9 cellular contexts compared by ENCODE assay signal in the genomic region with DNA sequence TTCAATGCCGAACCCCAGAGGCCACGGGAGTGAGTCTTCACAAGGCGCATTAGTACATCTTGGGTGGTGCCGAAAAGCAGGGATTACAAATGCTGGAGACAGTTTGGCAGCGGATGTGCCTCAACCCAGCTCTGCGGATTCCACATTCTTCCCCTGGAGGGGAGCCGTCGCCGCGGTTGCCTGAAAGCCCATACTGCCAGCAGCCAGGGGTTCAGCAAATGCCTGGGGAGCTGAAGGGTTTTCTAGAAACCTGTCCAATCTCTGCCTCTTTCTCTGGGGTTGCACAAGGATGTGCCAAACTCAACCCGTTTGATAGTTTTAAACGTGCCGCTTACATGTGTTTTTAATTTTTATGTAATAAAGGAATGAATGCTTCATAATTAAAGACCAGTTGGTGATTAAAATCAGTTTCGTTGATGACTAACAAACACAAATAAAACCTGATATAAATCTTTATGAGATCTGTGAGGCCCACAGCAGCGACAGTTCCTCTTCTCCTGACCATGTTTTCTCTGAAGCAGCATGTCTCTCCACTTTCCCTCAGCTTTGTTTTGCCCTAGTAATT.
DNase-seq lines count a peak whose midpoint lies in the region; ATAC-seq, FAIRE-seq and TF ChIP-seq lines count a peak whose summit lies in the region.
"Had no signal": no experiment of that assay in that cellular context is flagged by ENCODE, and none has a peak within 500 bp of the region (broad histone marks: within the 10 kb centered on the region; RNA-seq: fewer than 3 reads in every experiment).

No MANE protein-coding gene starts in this region.

- no peaks in the 10 kb centered on the region for H3F3A ChIP-seq in PC-9 (ENCODE audit: insufficient read depth, low read depth)

- H3K4me1 ChIP-seq in gastrocnemius medialis = no peaks in the 10 kb centered on the region
- H3K4me1 ChIP-seq in PC-9 (replicated peaks; ENCODE audit: insufficient read depth) = no peaks in the 10 kb centered on the region

- H2AFZ ChIP-seq in PC-9 = no peak overlapping the region

- no peak overlapping the region for H3K4me2 ChIP-seq in PC-9

- H3K9me2 ChIP-seq in PC-9 (ENCODE audit: insufficient read depth) = no peaks in the 10 kb centered on the region

- BruUV-seq in PC-9 (replicated peaks; lab: Mats Ljungman, UMichigan) = no TSS peak

- H3K9me3 ChIP-seq in gastrocnemius medialis = no peaks in the 10 kb centered on the region
- 0 out of 2 replicates have a peak, but pooled peaks cover 9% of the 10 kb centered on the region for H3K9me3 ChIP-seq in PC-9 (ENCODE audit: insufficient read depth, low read depth)

- H3K36me3 ChIP-seq in gastrocnemius medialis = no peaks in the 10 kb centered on the region
- H3K36me3 ChIP-seq in PC-9 (ENCODE audit: low read depth) = no peaks in the 10 kb centered on the region

- ATAC-seq in left ventricle myocardium superior (peak; percentile 88), gastrocnemius medialis (peak; percentile 44 to 45), HG03460 (IDR thresholded peaks at IDR 0.05; ENCODE audit: unreplicated experiment) (no peak)

- DNase-seq in H54 (ENCODE audit: insufficient read length, low spot score) (peak; percentile 81), left ventricle myocardium superior (peak; percentile 61), gastrocnemius medialis (peak in 1 of 2 donors; percentile 16), PC-9 (no peak)
- no peak for DNase-seq in stimulated activated CD4-positive, alpha-beta T cell treated with anti-CD3 and anti-CD28 coated beads, Interleukin-4, amount 100 ng/mL, for 4 hours
- DNase-seq in activated CD4-positive, CD25-positive, alpha-beta regulatory T cell treated with anti-CD3 and anti-CD28 coated beads, Interleukin-2, amount 50 U/mL, for 72 hours = no peak

- H3K4me3 ChIP-seq in WI38 (ENCODE audit: low read depth, low read length) = 0 out of 2 replicates have a peak overlapping the region, but pooled peaks have one; percentile 16
- peak overlapping the region in 2 of 4 donors; percentile 17 to 41 for H3K4me3 ChIP-seq in gastrocnemius medialis
- H3K4me3 ChIP-seq in PC-9 = no peak overlapping the region

- FAIRE-seq in H54 (lab: Jason Lieb, UNC) = peak; percentile 92
- FAIRE-seq: colon had no signal

- POLR2A ChIA-PET in PC-9 (lab: Charles Lee; ENCODE audit: unreplicated experiment) = no interaction called here

- no peaks in the 10 kb centered on the region for H3K79me2 ChIP-seq in PC-9 (ENCODE audit: low read depth)

- H3K27me3 ChIP-seq in gastrocnemius medialis (no peaks in the 10 kb centered on the region), PC-9 (ENCODE audit: insufficient read depth, low read depth) (no peaks in the 10 kb centered on the region)

- H4K20me1 ChIP-seq in PC-9 (ENCODE audit: insufficient read depth) = no peaks in the 10 kb centered on the region

- TF ChIP-seq POLR2A in H54 (IDR thresholded peaks at IDR 0.05; ENCODE audit: low read depth, low read length) (no peak), gastrocnemius medialis (IDR thresholded peaks at IDR 0.05) (no peak)

- TF ChIP-seq CTCF in WI38 (IDR thresholded peaks at IDR 0.05; ENCODE audit: low read depth, low read length) (no peak), gastrocnemius medialis (IDR thresholded peaks at IDR 0.05 in 4 of 5, conservative IDR thresholded peaks at IDR 0.05 in 1 of 5) (no peak), PC-9 (conservative IDR thresholded peaks at IDR 0.05) (no peak)

- intact Hi-C loops in left ventricle myocardium superior (cut with micrococcal nuclease) = no loop called here
- intact Hi-C loops in gastrocnemius medialis (cut with DNase I; ENCODE audit: low total_unique reads) = no loop called here
- intact Hi-C loops in PC-9 (cut with micrococcal nuclease; ENCODE audit: unreplicated experiment) = no loop called here

- H3K27ac ChIP-seq in gastrocnemius medialis (no peak overlapping the region), PC-9 (no peak overlapping the region)

- CTCF ChIA-PET in PC-9 (lab: Charles Lee) = no interaction called here

- in situ Hi-C loops in gastrocnemius medialis (cut with MboI; ENCODE audit: low sequenced_read_pairs in 4 of 4) = no loop called here

Comparison
In these comparisons a context has a peak if more than half of its experiments do, and no peak if none do; other contexts are left out.
1. DNase-seq: peak in H54 (single experiment) and left ventricle myocardium superior (single experiment); none in stimulated activated CD4-positive, alpha-beta T cell treated with anti-CD3 and anti-CD28 coated beads, Interleukin-4, amount 100 ng/mL, for 4 hours (0 of 2), PC-9 (0 of 2) and activated CD4-positive, CD25-positive, alpha-beta regulatory T cell treated with anti-CD3 and anti-CD28 coated beads, Interleukin-2, amount 50 U/mL, for 72 hours (single experiment).